In the genomic region with DNA sequence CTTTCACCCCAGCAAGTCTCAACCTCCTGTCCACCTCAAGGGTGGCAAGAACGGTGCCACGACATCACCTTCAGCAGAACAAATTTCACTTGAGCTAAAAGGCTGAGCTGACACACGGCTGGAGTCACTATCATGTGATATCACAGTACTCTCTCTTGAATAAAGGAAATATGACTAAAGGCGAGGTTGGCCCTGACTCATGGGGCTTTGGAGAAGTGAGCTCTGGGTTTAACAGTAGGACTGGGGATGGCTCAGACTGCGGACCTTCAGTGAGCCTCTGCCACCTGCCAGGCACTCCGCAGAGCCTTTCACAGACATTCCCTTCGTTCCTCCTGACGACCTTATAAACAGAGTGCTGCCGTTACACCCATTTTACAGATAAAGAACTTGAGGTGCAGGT, we compare ENCODE assay signal across 9 cellular contexts. TPM values are rescaled to one million over a fixed set of nuclear protein-coding genes. Genes with fewer than 3 reads are reported as not detected.
DNase-seq lines count a peak whose midpoint lies in the region; ATAC-seq, FAIRE-seq and TF ChIP-seq lines count a peak whose summit lies in the region.
"Had no signal": no experiment of that assay in that cellular context is flagged by ENCODE, and none has a peak within 500 bp of the region (broad histone marks: within the 10 kb centered on the region; RNA-seq: fewer than 3 reads in every experiment).

No MANE protein-coding gene starts in this region.

- H3K4me3 Mint-ChIP-seq in activated naive CD8-positive, alpha-beta T cell, result peak overlapping the region; percentile 38
- H3K4me3 Mint-ChIP-seq in activated CD8-positive, alpha-beta memory T cell treated with anti-CD3 and anti-CD28 coated beads, Interleukin-2, amount 10 ng/mL, durations not matched to agents 7 days and 5 days, result no peak overlapping the region

- peak overlapping the region; percentile 75 for H3K27ac Mint-ChIP-seq in activated naive CD8-positive, alpha-beta T cell
- no peak overlapping the region for H3K27ac Mint-ChIP-seq in activated CD8-positive, alpha-beta memory T cell treated with anti-CD3 and anti-CD28 coated beads, Interleukin-2, amount 10 ng/mL, durations not matched to agents 7 days and 5 days

- H3K79me2 ChIP-seq in HCT116 (ENCODE audit: insufficient read depth, low read length), result no peaks in the 10 kb centered on the region

- CTCF ChIA-PET in A549 (lab: Yijun Ruan, JAX), result interaction anchor here (1.6 to 2.0 kb wide), 3 partner anchors 14 to 126 kb away, joined by 4 to 7 read pairs (median 6); no protein-coding TSS in a partner anchor
- CTCF ChIA-PET in HCT116 (lab: Charles Lee), result no interaction called here
- CTCF ChIA-PET in activated CD8-positive, alpha-beta memory T cell treated with anti-CD3 and anti-CD28 coated beads, Interleukin-2, amount 10 ng/mL, durations not matched to agents 7 days and 5 days (lab: Charles Lee), result no interaction called here

- peaks cover 27% of the 10 kb centered on the region for H3K4me1 ChIP-seq in A549
- H3K4me1 ChIP-seq in HCT116 (ENCODE audit: control insufficient read depth in 1 of 2, insufficient read depth in 2 of 2, low read length in 2 of 2), result peaks cover 9 to 24% of the 10 kb centered on the region in 2 experiments
- no peaks in the 10 kb centered on the region for H3K4me1 ChIP-seq in lower lobe of right lung
- H3K4me1 ChIP-seq in transverse colon, result no peaks in the 10 kb centered on the region

- 40% methylated on average over 8 of the region's 9 CpGs for WGBS in A549 (ENCODE audit: missing lambda C conversion rate)
- 61 to 63% methylated on average over 5 to 9 of the region's 9 CpGs for WGBS in transverse colon (ENCODE audit: low coverage in 1 of 2), 2 donors

- H2AFZ ChIP-seq in HCT116 (ENCODE audit: low read depth, low read length, poor library complexity, severe bottlenecking), result no peak overlapping the region

- H3K36me3 ChIP-seq in HCT116 (ENCODE audit: control insufficient read depth in 1 of 2, insufficient read depth in 2 of 2, low read length in 2 of 2) (no peaks in the 10 kb centered on the region), lower lobe of right lung (no peaks in the 10 kb centered on the region), transverse colon (no peaks in the 10 kb centered on the region)

- TF ChIP-seq CTCF in A549 (IDR thresholded peaks at IDR 0.05) (no peak), HCT116 (IDR thresholded peaks at IDR 0.05 in 2 of 3, conservative IDR thresholded peaks at IDR 0.05 in 1 of 3; ENCODE audit: borderline replicate concordance in 1 of 3, insufficient read depth in 1 of 3, low read depth in 2 of 3, low read length in 2 of 3) (no peak), lower lobe of right lung (IDR thresholded peaks at IDR 0.05) (no peak), transverse colon (IDR thresholded peaks at IDR 0.05) (no peak)

- H3K27me3 Mint-ChIP-seq in activated naive CD8-positive, alpha-beta T cell, result peaks cover 20% of the 10 kb centered on the region
- H3K27me3 Mint-ChIP-seq in activated CD8-positive, alpha-beta memory T cell treated with anti-CD3 and anti-CD28 coated beads, Interleukin-2, amount 10 ng/mL, durations not matched to agents 7 days and 5 days, result peaks cover 71% of the 10 kb centered on the region

- TF ChIP-seq EP300 in A549 (IDR thresholded peaks at IDR 0.05) (no peak), transverse colon (IDR thresholded peaks at IDR 0.05; ENCODE audit: low read depth) (no peak)

- no peak for FAIRE-seq in A549 (lab: Jason Lieb, UNC)

- TF ChIP-seq RAD21 in A549 (conservative IDR thresholded peaks at IDR 0.05 in 1 of 2, IDR thresholded peaks at IDR 0.05 in 1 of 2), result no peak
- no peak for TF ChIP-seq RAD21 in HCT116 (IDR thresholded peaks at IDR 0.05; ENCODE audit: low read depth)

- H3K36me3 Mint-ChIP-seq in activated naive CD8-positive, alpha-beta T cell, result no peaks in the 10 kb centered on the region
- H3K36me3 Mint-ChIP-seq in activated CD8-positive, alpha-beta memory T cell treated with anti-CD3 and anti-CD28 coated beads, Interleukin-2, amount 10 ng/mL, durations not matched to agents 7 days and 5 days, result no peaks in the 10 kb centered on the region

- H4K20me1 ChIP-seq in HCT116 (ENCODE audit: insufficient read depth), result no peaks in the 10 kb centered on the region; the same call in 1 of the 2 replicates

- H3K4me1 Mint-ChIP-seq in activated naive CD8-positive, alpha-beta T cell (ENCODE audit: low read depth), result peaks cover 27% of the 10 kb centered on the region
- peaks cover 13% of the 10 kb centered on the region for H3K4me1 Mint-ChIP-seq in activated CD8-positive, alpha-beta memory T cell treated with anti-CD3 and anti-CD28 coated beads, Interleukin-2, amount 10 ng/mL, durations not matched to agents 7 days and 5 days

- H3K27ac ChIP-seq in A549, result peak overlapping the region; percentile 72 to 86; a peak in 5 of 6 replicates
- no peak overlapping the region for H3K27ac ChIP-seq in HCT116 (ENCODE audit: low read depth, low read length)
- no peak overlapping the region for H3K27ac ChIP-seq in lower lobe of right lung
- no peak overlapping the region for H3K27ac ChIP-seq in transverse colon

- RAD21 ChIA-PET in HCT116 (lab: Charles Lee; ENCODE audit: low non-redundant PET in 1 of 2, low total read pairs in 2 of 2, uncharacterized antibody in 2 of 2, unreplicated experiment in 2 of 2), result no interaction called here

- H3K9me2 ChIP-seq in HCT116 (ENCODE audit: insufficient read depth), result no peaks in the 10 kb centered on the region

- intact Hi-C loops in HCT116 (cut with micrococcal nuclease) (no loop called here), lower lobe of right lung (cut with DNase I) (no loop called here), transverse colon (cut with DNase I; ENCODE audit: low total_unique reads) (no loop called here)

- H3K9me3 ChIP-seq in A549 (no peaks in the 10 kb centered on the region), HCT116 (ENCODE audit: control insufficient read depth in 1 of 2, insufficient read depth in 1 of 2, low read depth in 1 of 2, low read length in 2 of 2) (no peaks in the 10 kb centered on the region), lower lobe of right lung (no peaks in the 10 kb centered on the region), transverse colon (no peaks in the 10 kb centered on the region)

- in situ Hi-C loops in transverse colon (cut with MboI; ENCODE audit: low pct_ligation_motif_present in 1 of 4, low pct_unique_long_range_greater_than_20kb in 1 of 4, low sequenced_read_pairs in 3 of 4), result no loop called here

- H3K4me3 ChIP-seq in A549, result no peak overlapping the region
- no peak overlapping the region for H3K4me3 ChIP-seq in HCT116 (replicated peaks in 1 of 2; ENCODE audit: low read depth in 1 of 2, low read length in 2 of 2)
- no peak overlapping the region for H3K4me3 ChIP-seq in lower lobe of right lung
- no peak overlapping the region for H3K4me3 ChIP-seq in transverse colon

- BruUV-seq in HCT116 (replicated peaks; lab: Mats Ljungman, UMichigan), result no TSS peak

- POLR2A ChIA-PET in A549 (lab: Yijun Ruan, JAX), result interaction anchor here (2.1 kb wide), 1 partner anchor 26 kb away, joined by 8 read pairs; no protein-coding TSS in a partner anchor
- POLR2A ChIA-PET in HCT116 (lab: Charles Lee), result no interaction called here

- H3K27me3 ChIP-seq in HCT116 (ENCODE audit: insufficient read depth, low read length), result no peaks in the 10 kb centered on the region
- H3K27me3 ChIP-seq in lower lobe of right lung (ENCODE audit: low read depth), result no peaks in the 10 kb centered on the region
- H3K27me3 ChIP-seq in transverse colon, result no peaks in the 10 kb centered on the region

- H3K4me2 ChIP-seq in A549, result peak overlapping the region; percentile 64
- peak overlapping the region; percentile 24; the same call in 1 of the 2 replicates for H3K4me2 ChIP-seq in HCT116 (ENCODE audit: low read length)

- peak; percentile 80 to 82 for ATAC-seq in A549
- ATAC-seq in HCT116, result no peak
- ATAC-seq in lower lobe of right lung, result peak; percentile 81 to 86
- no peak for ATAC-seq in HG02884 (IDR thresholded peaks at IDR 0.05; ENCODE audit: unreplicated experiment)
- ATAC-seq in activated CD8-positive, alpha-beta memory T cell treated with anti-CD3 and anti-CD28 coated beads, Interleukin-2, amount 10 ng/mL, durations not matched to agents 7 days and 5 days, result no peak
- no peak for ATAC-seq in HG03457 (IDR thresholded peaks at IDR 0.05; ENCODE audit: unreplicated experiment)

- DNase-seq in A549 (ENCODE audit: low read depth in 1 of 2, low spot score in 1 of 2) (peak in 1 of 2 experiments; percentile 31), HCT116 (ENCODE audit: low read depth, low spot score) (peak; percentile 16), lower lobe of right lung (no peak), transverse colon (no peak)
- no peak for DNase-seq in activated CD8-positive, alpha-beta memory T cell treated with anti-CD3 and anti-CD28 coated beads, Interleukin-2, amount 10 ng/mL, durations not matched to agents 7 days and 5 days
- DNase-seq: DND-41 had no signal

- TF ChIP-seq POLR2A in A549 (IDR thresholded peaks at IDR 0.05; ENCODE audit: low read length), result no peak
- no peak for TF ChIP-seq POLR2A in HCT116 (IDR thresholded peaks at IDR 0.05; ENCODE audit: borderline replicate concordance, extremely low read depth, insufficient read depth, insufficient read length)
- TF ChIP-seq POLR2A in transverse colon (IDR thresholded peaks at IDR 0.05), result no peak

- no peaks in the 10 kb centered on the region for H3K9me3 Mint-ChIP-seq in activated naive CD8-positive, alpha-beta T cell (ENCODE audit: low read depth)
- no peaks in the 10 kb centered on the region for H3K9me3 Mint-ChIP-seq in activated CD8-positive, alpha-beta memory T cell treated with anti-CD3 and anti-CD28 coated beads, Interleukin-2, amount 10 ng/mL, durations not matched to agents 7 days and 5 days (ENCODE audit: low read depth)

- no peak overlapping the region for H3K9ac ChIP-seq in HCT116 (ENCODE audit: low read length)

TF ChIP-seq in A549, 52 proteins besides CTCF, POLR2A, EP300 and RAD21 (continues in another document):
- TF ChIP-seq NPAS2 (CRISPR knock-in tag; IDR thresholded peaks at IDR 0.05; ENCODE audit: borderline replicate concordance), result no peak

RNA-seq across cellular contexts. Expression of a gene that starts 25.0 kb away (rescaled TPM):
- 0.08 and 0.09 TPM in 2 replicates for polyA plus RNA-seq in A549 (2011; rRNA removed)
- 0.01 and 0.03 TPM in 2 replicates for polyA plus RNA-seq in A549 (2012; cell fraction: cytosol; rRNA removed)
- 0.06 and 0.07 TPM in 2 replicates for polyA plus RNA-seq in A549 (2012; cell fraction: nucleus; rRNA removed)
- 0.37 to 0.88 TPM (median 0.54 TPM) in 3 replicates for polyA plus RNA-seq in A549 (2017; fragmentation: RNase III; extraction: RNeasy Plus Mini Kit Qiagen cat#74134 plus additional on column Dnase treatment)
- polyA minus RNA-seq in A549 (2011; rRNA and poly(A)+ RNA removed), result 0.15 and 0.41 TPM in 2 replicates
- total RNA-seq in HCT116 (2021; ENCODE audit: unreplicated experiment), result 0.27 TPM
- 0.09 and 0.16 TPM in 2 replicates for polyA plus RNA-seq in HCT116 (2012)
- total RNA-seq in lower lobe of right lung, result 13.2 TPM
- 1 to 10 TPM; 1.1 to 4.8 (median 2.7) TPM for total RNA-seq in transverse colon
- not detected for total RNA-seq in activated CD8-positive, alpha-beta memory T cell treated with anti-CD3 and anti-CD28 coated beads, Interleukin-2, amount 10 ng/mL, durations not matched to agents 7 days and 5 days

Comparison
In these comparisons a context has a peak if more than half of its experiments do, and no peak if none do; other contexts are left out.
1. ATAC-seq: peak in A549 (2 of 2) and lower lobe of right lung (2 of 2); none in HCT116 (single experiment), HG02884 (single experiment), activated CD8-positive, alpha-beta memory T cell treated with anti-CD3 and anti-CD28 coated beads, Interleukin-2, amount 10 ng/mL, durations not matched to agents 7 days and 5 days (single experiment) and HG03457 (single experiment).
2. H3K27ac ChIP-seq: peak in A549 (2 of 2); none in HCT116 (single experiment), lower lobe of right lung (single experiment) and transverse colon (0 of 4).